Comparison of ENCODE assay signal across 1 cellular context in genomic region chr19:5484398-5485285, GRCh38.
TF ChIP-seq lines count a peak whose summit lies in the region.

No MANE protein-coding gene starts in this region.

TF ChIP-seq in HepG2, 621 proteins besides CTCF, POLR2A, EP300 and RAD21 (continued from another document and continues in another):
- no peak for TF ChIP-seq ZNF747 (CRISPR knock-in tag; IDR thresholded peaks at IDR 0.05; ENCODE audit: borderline replicate concordance)
- TF ChIP-seq ZNF746 (CRISPR knock-in tag; IDR thresholded peaks at IDR 0.05) = peak; percentile 72; the same call in 1 of the 2 replicates
- no peak for TF ChIP-seq ZNF33B (CRISPR knock-in tag; IDR thresholded peaks at IDR 0.05)
- TF ChIP-seq ELF3 (CRISPR knock-in tag; IDR thresholded peaks at IDR 0.05) = peak; percentile 52; the same call in 1 of the 2 replicates
- TF ChIP-seq HINFP (CRISPR knock-in tag; IDR thresholded peaks at IDR 0.05; ENCODE audit: low read depth) = no peak; the same call in 1 of the 2 replicates
- TF ChIP-seq ZNF629 (CRISPR knock-in tag; conservative IDR thresholded peaks at IDR 0.05) = no peak
- TF ChIP-seq FOXA3 (CRISPR knock-in tag; IDR thresholded peaks at IDR 0.05) = peak; percentile 80
- TF ChIP-seq, protein P1, sequence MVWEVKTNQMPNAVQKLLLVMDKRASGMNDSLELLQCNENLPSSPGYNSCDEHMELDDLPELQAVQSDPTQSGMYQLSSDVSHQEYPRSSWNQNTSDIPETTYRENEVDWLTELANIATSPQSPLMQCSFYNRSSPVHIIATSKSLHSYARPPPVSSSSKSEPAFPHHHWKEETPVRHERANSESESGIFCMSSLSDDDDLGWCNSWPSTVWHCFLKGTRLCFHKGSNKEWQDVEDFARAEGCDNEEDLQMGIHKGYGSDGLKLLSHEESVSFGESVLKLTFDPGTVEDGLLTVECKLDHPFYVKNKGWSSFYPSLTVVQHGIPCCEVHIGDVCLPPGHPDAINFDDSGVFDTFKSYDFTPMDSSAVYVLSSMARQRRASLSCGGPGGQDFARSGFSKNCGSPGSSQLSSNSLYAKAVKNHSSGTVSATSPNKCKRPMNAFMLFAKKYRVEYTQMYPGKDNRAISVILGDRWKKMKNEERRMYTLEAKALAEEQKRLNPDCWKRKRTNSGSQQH (CRISPR knock-in tag; IDR thresholded peaks at IDR 0.05; ENCODE audit: low read depth) = no peak
- no peak for TF ChIP-seq SRSF1 (optimal IDR thresholded peaks at IDR 0.05; ENCODE audit: low read depth, low read length)
- TF ChIP-seq, protein P2, sequence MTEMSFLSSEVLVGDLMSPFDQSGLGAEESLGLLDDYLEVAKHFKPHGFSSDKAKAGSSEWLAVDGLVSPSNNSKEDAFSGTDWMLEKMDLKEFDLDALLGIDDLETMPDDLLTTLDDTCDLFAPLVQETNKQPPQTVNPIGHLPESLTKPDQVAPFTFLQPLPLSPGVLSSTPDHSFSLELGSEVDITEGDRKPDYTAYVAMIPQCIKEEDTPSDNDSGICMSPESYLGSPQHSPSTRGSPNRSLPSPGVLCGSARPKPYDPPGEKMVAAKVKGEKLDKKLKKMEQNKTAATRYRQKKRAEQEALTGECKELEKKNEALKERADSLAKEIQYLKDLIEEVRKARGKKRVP (CRISPR knock-in tag; IDR thresholded peaks at IDR 0.05) = no peak
- TF ChIP-seq NAIF1 (CRISPR knock-in tag; IDR thresholded peaks at IDR 0.05; ENCODE audit: borderline replicate concordance) = no peak
- no peak for TF ChIP-seq ZBTB20 (CRISPR knock-in tag; IDR thresholded peaks at IDR 0.05; ENCODE audit: borderline replicate concordance, low read depth)
- TF ChIP-seq HES4 (CRISPR knock-in tag; IDR thresholded peaks at IDR 0.05; ENCODE audit: borderline replicate concordance) = no peak
- no peak for TF ChIP-seq ZNF670 (CRISPR knock-in tag; IDR thresholded peaks at IDR 0.05; ENCODE audit: borderline replicate concordance)
- TF ChIP-seq AFF4 (CRISPR knock-in tag; IDR thresholded peaks at IDR 0.05) = no peak
- TF ChIP-seq ZNF549 (CRISPR knock-in tag; IDR thresholded peaks at IDR 0.05) = no peak
- no peak for TF ChIP-seq FIP1L1 (IDR thresholded peaks at IDR 0.05; ENCODE audit: borderline replicate concordance, insufficient read depth, low read depth, low read length)
- TF ChIP-seq TBP (CRISPR knock-in tag; IDR thresholded peaks at IDR 0.05) = no peak
- TF ChIP-seq SRY (CRISPR knock-in tag; IDR thresholded peaks at IDR 0.05) = no peak
- TF ChIP-seq ZSCAN5A (CRISPR knock-in tag; IDR thresholded peaks at IDR 0.05; ENCODE audit: borderline replicate concordance) = no peak
- TF ChIP-seq TSC22D2 (CRISPR knock-in tag; IDR thresholded peaks at IDR 0.05; ENCODE audit: borderline replicate concordance) = no peak
- TF ChIP-seq ZNF546 (CRISPR knock-in tag; conservative IDR thresholded peaks at IDR 0.05) = no peak
- TF ChIP-seq ONECUT2 (CRISPR knock-in tag; IDR thresholded peaks at IDR 0.05) = peak; percentile 91
- no peak for TF ChIP-seq ZBTB40 (IDR thresholded peaks at IDR 0.05)
- TF ChIP-seq ZBTB40 (CRISPR knock-in tag; IDR thresholded peaks at IDR 0.05) = no peak
- no peak for TF ChIP-seq ZKSCAN5 (CRISPR knock-in tag; IDR thresholded peaks at IDR 0.05)
- no peak for TF ChIP-seq ATRX (CRISPR knock-in tag; IDR thresholded peaks at IDR 0.05; ENCODE audit: borderline replicate concordance)
- 0 out of 2 replicates have a peak, but pooled peaks have one; percentile 50 for TF ChIP-seq SMAD9 (CRISPR knock-in tag; IDR thresholded peaks at IDR 0.05)
- no peak for TF ChIP-seq ZBTB43 (CRISPR knock-in tag; conservative IDR thresholded peaks at IDR 0.05)
- TF ChIP-seq E2F5 (CRISPR knock-in tag; conservative IDR thresholded peaks at IDR 0.05) = no peak
- no peak for TF ChIP-seq TOPORS (CRISPR knock-in tag; IDR thresholded peaks at IDR 0.05)
- TF ChIP-seq, protein P3, sequence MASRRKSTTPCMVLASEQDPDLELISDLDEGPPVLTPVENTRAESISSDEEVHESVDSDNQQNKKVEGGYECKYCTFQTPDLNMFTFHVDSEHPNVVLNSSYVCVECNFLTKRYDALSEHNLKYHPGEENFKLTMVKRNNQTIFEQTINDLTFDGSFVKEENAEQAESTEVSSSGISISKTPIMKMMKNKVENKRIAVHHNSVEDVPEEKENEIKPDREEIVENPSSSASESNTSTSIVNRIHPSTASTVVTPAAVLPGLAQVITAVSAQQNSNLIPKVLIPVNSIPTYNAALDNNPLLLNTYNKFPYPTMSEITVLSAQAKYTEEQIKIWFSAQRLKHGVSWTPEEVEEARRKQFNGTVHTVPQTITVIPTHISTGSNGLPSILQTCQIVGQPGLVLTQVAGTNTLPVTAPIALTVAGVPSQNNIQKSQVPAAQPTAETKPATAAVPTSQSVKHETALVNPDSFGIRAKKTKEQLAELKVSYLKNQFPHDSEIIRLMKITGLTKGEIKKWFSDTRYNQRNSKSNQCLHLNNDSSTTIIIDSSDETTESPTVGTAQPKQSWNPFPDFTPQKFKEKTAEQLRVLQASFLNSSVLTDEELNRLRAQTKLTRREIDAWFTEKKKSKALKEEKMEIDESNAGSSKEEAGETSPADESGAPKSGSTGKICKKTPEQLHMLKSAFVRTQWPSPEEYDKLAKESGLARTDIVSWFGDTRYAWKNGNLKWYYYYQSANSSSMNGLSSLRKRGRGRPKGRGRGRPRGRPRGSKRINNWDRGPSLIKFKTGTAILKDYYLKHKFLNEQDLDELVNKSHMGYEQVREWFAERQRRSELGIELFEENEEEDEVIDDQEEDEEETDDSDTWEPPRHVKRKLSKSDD (CRISPR knock-in tag; IDR thresholded peaks at IDR 0.05; ENCODE audit: low read depth) = no peak
- TF ChIP-seq PITX1 (CRISPR knock-in tag; IDR thresholded peaks at IDR 0.05) = peak; percentile 92
